ENCODE assay signal across 2 cellular contexts in the genomic region with DNA sequence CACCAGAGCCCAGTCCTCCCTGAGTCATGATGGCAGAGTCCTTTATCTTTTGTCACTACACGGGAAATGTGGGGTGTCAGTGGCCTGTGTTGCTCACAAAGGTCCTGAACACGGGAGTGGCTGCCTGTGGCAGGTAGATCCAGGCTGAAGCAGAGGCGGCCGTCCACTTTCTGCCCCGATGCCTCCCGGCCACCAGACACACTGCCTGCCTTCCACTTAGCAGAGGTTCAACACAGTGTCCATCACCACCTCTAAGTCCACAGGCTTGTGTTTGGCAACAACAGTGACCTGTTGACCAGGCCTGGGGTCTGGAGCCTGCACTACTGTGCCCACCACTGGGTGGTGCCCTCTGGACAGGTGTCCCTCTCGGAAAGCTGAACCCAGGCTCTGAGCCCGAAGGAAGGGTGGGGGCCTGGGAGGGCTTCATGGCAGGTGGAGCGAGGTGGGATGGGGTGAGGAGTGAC.
A peak's percentile ranks its signal among the peaks of the same experiment; 100 is the strongest.
TF ChIP-seq lines count a peak whose summit lies in the region.

No MANE protein-coding gene starts in this region.

TF ChIP-seq in HCT116, 20 proteins besides CTCF, POLR2A, EP300 and RAD21:
- TF ChIP-seq YY1 (IDR thresholded peaks at IDR 0.05; ENCODE audit: extremely low read depth, insufficient replicate concordance, low read depth, low read length) (no peak), JUND (IDR thresholded peaks at IDR 0.05) (no peak), TCF7L2 (IDR thresholded peaks at IDR 0.05; ENCODE audit: borderline replicate concordance, extremely low read depth, insufficient read depth, insufficient read length) (no peak), CEBPB (IDR thresholded peaks at IDR 0.05; ENCODE audit: low read depth) (no peak), ZFX (IDR thresholded peaks at IDR 0.05) (no peak), REST (IDR thresholded peaks at IDR 0.05; ENCODE audit: low read depth) (no peak), EZH2phosphoT487 (IDR thresholded peaks at IDR 0.05; ENCODE audit: borderline replicate concordance) (no peak), ELF1 (IDR thresholded peaks at IDR 0.05; ENCODE audit: borderline replicate concordance, low read depth) (no peak), SP1 (IDR thresholded peaks at IDR 0.05; ENCODE audit: low read depth) (no peak), ATF3 (IDR thresholded peaks at IDR 0.05) (no peak), ZBTB33 (IDR thresholded peaks at IDR 0.05; ENCODE audit: extremely low read depth, insufficient replicate concordance, low read length) (no peak), CBX3 (IDR thresholded peaks at IDR 0.05; ENCODE audit: low read depth) (no peak), SIN3A (IDR thresholded peaks at IDR 0.05; ENCODE audit: low read depth) (no peak), SRF (IDR thresholded peaks at IDR 0.05; ENCODE audit: low read depth) (no peak), ZNF274 (IDR thresholded peaks at IDR 0.05; ENCODE audit: low read depth, low read length) (no peak)

TF ChIP-seq in HepG2, 621 proteins besides CTCF, POLR2A, EP300 and RAD21 (continues in another document):
- TF ChIP-seq ADNP (CRISPR knock-in tag; IDR thresholded peaks at IDR 0.05) (no peak), NFIC (IDR thresholded peaks at IDR 0.05; ENCODE audit: low read length) (no peak), KMT2A (CRISPR knock-in tag; IDR thresholded peaks at IDR 0.05) (no peak), MLXIP (CRISPR knock-in tag; IDR thresholded peaks at IDR 0.05; ENCODE audit: borderline replicate concordance) (no peak), CEBPG (CRISPR knock-in tag; IDR thresholded peaks at IDR 0.05) (peak; percentile 39; the same call in 1 of the 2 replicates), TSC22D2 (CRISPR knock-in tag; IDR thresholded peaks at IDR 0.05; ENCODE audit: borderline replicate concordance) (no peak), MXD4 (CRISPR knock-in tag; IDR thresholded peaks at IDR 0.05) (no peak), ZBTB42 (CRISPR knock-in tag; IDR thresholded peaks at IDR 0.05) (no peak), JUND (CRISPR knock-in tag; IDR thresholded peaks at IDR 0.05) (no peak), NR2F6 (IDR thresholded peaks at IDR 0.05) (no peak), NR2F6 (CRISPR knock-in tag; IDR thresholded peaks at IDR 0.05) (peak; percentile 47), HMGA1 (CRISPR knock-in tag; conservative IDR thresholded peaks at IDR 0.05) (no peak), LCORL (IDR thresholded peaks at IDR 0.05) (no peak), LCORL (CRISPR knock-in tag; IDR thresholded peaks at IDR 0.05) (no peak), FOXA3 (CRISPR knock-in tag; IDR thresholded peaks at IDR 0.05) (0 out of 2 replicates have a peak, but pooled peaks have one; percentile 9), NR2F2 (IDR thresholded peaks at IDR 0.05; ENCODE audit: borderline replicate concordance, low read depth) (peak; percentile 10; the same call in 1 of the 2 replicates), MBD4 (IDR thresholded peaks at IDR 0.05; ENCODE audit: borderline replicate concordance, low read length) (no peak), FOXM1 (CRISPR knock-in tag; IDR thresholded peaks at IDR 0.05) (no peak), NFKBIZ (CRISPR knock-in tag; IDR thresholded peaks at IDR 0.05) (no peak), CC2D1A (CRISPR knock-in tag; IDR thresholded peaks at IDR 0.05) (no peak), ZNF10 (CRISPR knock-in tag; IDR thresholded peaks at IDR 0.05; ENCODE audit: borderline replicate concordance, low read depth) (no peak), ZBTB33 (CRISPR knock-in tag; IDR thresholded peaks at IDR 0.05) (no peak), NFRKB (IDR thresholded peaks at IDR 0.05) (no peak), GTF2F1 (IDR thresholded peaks at IDR 0.05; ENCODE audit: low read length) (no peak), CREBL2 (CRISPR knock-in tag; IDR thresholded peaks at IDR 0.05; ENCODE audit: borderline replicate concordance) (no peak), SAP130 (CRISPR knock-in tag; IDR thresholded peaks at IDR 0.05; ENCODE audit: low read depth) (peak; percentile 28; the same call in 1 of the 2 replicates), GATAD1 (CRISPR knock-in tag; IDR thresholded peaks at IDR 0.05) (no peak), ZNF24 (IDR thresholded peaks at IDR 0.05) (no peak)
- TF ChIP-seq, protein P1, sequence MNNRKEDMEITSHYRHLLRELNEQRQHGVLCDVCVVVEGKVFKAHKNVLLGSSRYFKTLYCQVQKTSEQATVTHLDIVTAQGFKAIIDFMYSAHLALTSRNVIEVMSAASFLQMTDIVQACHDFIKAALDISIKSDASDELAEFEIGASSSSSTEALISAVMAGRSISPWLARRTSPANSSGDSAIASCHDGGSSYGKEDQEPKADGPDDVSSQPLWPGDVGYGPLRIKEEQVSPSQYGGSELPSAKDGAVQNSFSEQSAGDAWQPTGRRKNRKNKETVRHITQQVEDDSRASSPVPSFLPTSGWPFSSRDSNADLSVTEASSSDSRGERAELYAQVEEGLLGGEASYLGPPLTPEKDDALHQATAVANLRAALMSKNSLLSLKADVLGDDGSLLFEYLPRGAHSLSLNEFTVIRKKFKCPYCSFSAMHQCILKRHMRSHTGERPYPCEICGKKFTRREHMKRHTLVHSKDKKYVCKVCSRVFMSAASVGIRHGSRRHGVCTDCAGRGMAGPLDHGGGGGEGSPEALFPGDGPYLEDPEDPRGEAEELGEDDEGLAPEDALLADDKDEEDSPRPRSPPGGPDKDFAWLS (CRISPR knock-in tag; IDR thresholded peaks at IDR 0.05; ENCODE audit: borderline replicate concordance), result no peak
- TF ChIP-seq, protein P2, sequence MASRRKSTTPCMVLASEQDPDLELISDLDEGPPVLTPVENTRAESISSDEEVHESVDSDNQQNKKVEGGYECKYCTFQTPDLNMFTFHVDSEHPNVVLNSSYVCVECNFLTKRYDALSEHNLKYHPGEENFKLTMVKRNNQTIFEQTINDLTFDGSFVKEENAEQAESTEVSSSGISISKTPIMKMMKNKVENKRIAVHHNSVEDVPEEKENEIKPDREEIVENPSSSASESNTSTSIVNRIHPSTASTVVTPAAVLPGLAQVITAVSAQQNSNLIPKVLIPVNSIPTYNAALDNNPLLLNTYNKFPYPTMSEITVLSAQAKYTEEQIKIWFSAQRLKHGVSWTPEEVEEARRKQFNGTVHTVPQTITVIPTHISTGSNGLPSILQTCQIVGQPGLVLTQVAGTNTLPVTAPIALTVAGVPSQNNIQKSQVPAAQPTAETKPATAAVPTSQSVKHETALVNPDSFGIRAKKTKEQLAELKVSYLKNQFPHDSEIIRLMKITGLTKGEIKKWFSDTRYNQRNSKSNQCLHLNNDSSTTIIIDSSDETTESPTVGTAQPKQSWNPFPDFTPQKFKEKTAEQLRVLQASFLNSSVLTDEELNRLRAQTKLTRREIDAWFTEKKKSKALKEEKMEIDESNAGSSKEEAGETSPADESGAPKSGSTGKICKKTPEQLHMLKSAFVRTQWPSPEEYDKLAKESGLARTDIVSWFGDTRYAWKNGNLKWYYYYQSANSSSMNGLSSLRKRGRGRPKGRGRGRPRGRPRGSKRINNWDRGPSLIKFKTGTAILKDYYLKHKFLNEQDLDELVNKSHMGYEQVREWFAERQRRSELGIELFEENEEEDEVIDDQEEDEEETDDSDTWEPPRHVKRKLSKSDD (CRISPR knock-in tag; IDR thresholded peaks at IDR 0.05; ENCODE audit: low read depth), result no peak
- TF ChIP-seq, protein P3, sequence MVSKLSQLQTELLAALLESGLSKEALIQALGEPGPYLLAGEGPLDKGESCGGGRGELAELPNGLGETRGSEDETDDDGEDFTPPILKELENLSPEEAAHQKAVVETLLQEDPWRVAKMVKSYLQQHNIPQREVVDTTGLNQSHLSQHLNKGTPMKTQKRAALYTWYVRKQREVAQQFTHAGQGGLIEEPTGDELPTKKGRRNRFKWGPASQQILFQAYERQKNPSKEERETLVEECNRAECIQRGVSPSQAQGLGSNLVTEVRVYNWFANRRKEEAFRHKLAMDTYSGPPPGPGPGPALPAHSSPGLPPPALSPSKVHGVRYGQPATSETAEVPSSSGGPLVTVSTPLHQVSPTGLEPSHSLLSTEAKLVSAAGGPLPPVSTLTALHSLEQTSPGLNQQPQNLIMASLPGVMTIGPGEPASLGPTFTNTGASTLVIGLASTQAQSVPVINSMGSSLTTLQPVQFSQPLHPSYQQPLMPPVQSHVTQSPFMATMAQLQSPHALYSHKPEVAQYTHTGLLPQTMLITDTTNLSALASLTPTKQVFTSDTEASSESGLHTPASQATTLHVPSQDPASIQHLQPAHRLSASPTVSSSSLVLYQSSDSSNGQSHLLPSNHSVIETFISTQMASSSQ (IDR thresholded peaks at IDR 0.05; ENCODE audit: low read depth), result no peak
- TF ChIP-seq, protein P3 (CRISPR knock-in tag; IDR thresholded peaks at IDR 0.05; ENCODE audit: borderline replicate concordance), result no peak
- TF ChIP-seq, protein P4, sequence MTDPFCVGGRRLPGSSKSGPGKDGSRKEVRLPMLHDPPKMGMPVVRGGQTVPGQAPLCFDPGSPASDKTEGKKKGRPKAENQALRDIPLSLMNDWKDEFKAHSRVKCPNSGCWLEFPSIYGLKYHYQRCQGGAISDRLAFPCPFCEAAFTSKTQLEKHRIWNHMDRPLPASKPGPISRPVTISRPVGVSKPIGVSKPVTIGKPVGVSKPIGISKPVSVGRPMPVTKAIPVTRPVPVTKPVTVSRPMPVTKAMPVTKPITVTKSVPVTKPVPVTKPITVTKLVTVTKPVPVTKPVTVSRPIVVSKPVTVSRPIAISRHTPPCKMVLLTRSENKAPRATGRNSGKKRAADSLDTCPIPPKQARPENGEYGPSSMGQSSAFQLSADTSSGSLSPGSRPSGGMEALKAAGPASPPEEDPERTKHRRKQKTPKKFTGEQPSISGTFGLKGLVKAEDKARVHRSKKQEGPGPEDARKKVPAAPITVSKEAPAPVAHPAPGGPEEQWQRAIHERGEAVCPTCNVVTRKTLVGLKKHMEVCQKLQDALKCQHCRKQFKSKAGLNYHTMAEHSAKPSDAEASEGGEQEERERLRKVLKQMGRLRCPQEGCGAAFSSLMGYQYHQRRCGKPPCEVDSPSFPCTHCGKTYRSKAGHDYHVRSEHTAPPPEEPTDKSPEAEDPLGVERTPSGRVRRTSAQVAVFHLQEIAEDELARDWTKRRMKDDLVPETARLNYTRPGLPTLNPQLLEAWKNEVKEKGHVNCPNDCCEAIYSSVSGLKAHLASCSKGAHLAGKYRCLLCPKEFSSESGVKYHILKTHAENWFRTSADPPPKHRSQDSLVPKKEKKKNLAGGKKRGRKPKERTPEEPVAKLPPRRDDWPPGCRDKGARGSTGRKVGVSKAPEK (CRISPR knock-in tag; IDR thresholded peaks at IDR 0.05; ENCODE audit: borderline replicate concordance), result no peak
- TF ChIP-seq, protein P5, sequence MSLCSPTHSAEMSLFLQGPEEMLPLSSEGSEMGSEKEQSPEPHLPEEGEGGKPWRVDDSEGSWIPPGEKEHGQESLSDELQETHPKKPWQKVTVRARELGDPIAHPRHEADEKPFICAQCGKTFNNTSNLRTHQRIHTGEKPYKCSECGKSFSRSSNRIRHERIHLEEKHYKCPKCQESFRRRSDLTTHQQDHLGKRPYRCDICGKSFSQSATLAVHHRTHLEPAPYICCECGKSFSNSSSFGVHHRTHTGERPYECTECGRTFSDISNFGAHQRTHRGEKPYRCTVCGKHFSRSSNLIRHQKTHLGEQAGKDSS (CRISPR knock-in tag; IDR thresholded peaks at IDR 0.05; ENCODE audit: borderline replicate concordance, low read depth), result peak; percentile 60; the same call in 1 of the 2 replicates
- TF ChIP-seq, protein P6, sequence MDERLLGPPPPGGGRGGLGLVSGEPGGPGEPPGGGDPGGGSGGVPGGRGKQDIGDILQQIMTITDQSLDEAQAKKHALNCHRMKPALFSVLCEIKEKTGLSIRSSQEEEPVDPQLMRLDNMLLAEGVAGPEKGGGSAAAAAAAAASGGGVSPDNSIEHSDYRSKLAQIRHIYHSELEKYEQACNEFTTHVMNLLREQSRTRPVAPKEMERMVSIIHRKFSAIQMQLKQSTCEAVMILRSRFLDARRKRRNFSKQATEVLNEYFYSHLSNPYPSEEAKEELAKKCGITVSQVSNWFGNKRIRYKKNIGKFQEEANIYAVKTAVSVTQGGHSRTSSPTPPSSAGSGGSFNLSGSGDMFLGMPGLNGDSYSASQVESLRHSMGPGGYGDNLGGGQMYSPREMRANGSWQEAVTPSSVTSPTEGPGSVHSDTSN (CRISPR knock-in tag; IDR thresholded peaks at IDR 0.05), result no peak
